ENCODE assay signal across 10 cellular contexts in the genomic region with DNA sequence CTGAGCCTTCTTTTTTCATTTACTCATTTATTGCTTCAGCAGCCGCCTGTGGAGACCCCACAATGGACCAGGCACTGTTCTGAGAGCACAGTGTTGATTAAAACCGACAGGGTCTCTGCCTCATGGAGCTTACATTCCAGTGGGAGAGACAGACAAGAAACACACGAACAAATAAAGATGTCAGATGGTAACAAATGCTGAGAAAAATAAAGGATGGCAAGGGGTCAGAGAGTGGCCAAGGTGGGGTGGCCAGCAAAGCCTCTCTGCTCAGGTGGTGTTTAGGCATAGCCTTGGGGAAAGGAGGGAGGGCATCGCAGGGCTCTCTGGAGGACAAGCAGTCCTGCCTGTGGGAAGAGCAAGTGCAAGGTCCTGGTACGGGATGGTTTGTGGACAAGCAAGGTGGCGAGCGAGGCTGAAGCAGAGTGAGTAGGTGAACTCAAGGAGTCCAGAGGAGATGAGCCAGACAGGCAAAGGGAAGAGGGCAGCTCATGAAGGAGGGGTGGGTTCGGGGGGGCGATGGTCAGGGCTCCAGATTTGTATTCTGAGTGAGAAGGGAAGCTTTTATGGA. TPM values are rescaled to one million over a fixed set of nuclear protein-coding genes. Genes with fewer than 3 reads are reported as not detected.
DNase-seq lines count a peak whose midpoint lies in the region; ATAC-seq and TF ChIP-seq lines count a peak whose summit lies in the region.
"Had no signal": no experiment of that assay in that cellular context is flagged by ENCODE, and none has a peak within 500 bp of the region (broad histone marks: within the 10 kb centered on the region; RNA-seq: fewer than 3 reads in every experiment).

No MANE protein-coding gene starts in this region.

- TF ChIP-seq CTCF in Panc1 (IDR thresholded peaks at IDR 0.05), result no peak
- TF ChIP-seq CTCF in coronary artery (IDR thresholded peaks at IDR 0.05), result no peak
- TF ChIP-seq CTCF in thyroid gland (IDR thresholded peaks at IDR 0.05), result no peak

- peak overlapping the region; percentile 98 for H3K27ac ChIP-seq in Panc1 (ENCODE audit: low read length)
- peak overlapping the region; percentile 42 to 83 for H3K27ac ChIP-seq in coronary artery
- H3K27ac ChIP-seq in muscle layer of duodenum (ENCODE audit: low read length), result peak overlapping the region; percentile 81
- peak overlapping the region; percentile 32 to 82 (median 49) for H3K27ac ChIP-seq in thyroid gland

- H3K9me3 ChIP-seq in Panc1 (ENCODE audit: control insufficient read depth, insufficient read depth, low read depth, low read length) (peaks cover 5% of the 10 kb centered on the region; the same call in 1 of the 2 replicates), muscle layer of duodenum (ENCODE audit: control insufficient read depth in 1 of 2, low read length in 2 of 2) (no peaks in the 10 kb centered on the region), thyroid gland (no peaks in the 10 kb centered on the region)
- H3K9me3 ChIP-seq: pancreas had no signal

- in situ Hi-C loops in Panc1 (cut with HindIII; ENCODE audit: low pct_unique_long_range_greater_than_20kb, low sequenced_read_pairs), result no loop called here

- DNase-seq in Panc1 (ENCODE audit: low read depth, low spot score) (no peak), coronary artery (ENCODE audit: low spot score) (no peak), thyroid gland (no peak), NCI-H1092 (lab: John Stamatoyannopoulos, UW) (no peak), T-helper 2 cell (no peak)
- no peak for DNase-seq in effector memory CD8-positive, alpha-beta T cell
- DNase-seq: NCI-H1694 treated with DMSO at 0.1 percent for 48 hours had no signal

- H3K4me3 Mint-ChIP-seq in effector memory CD8-positive, alpha-beta T cell, result no peak overlapping the region
- H3K4me3 Mint-ChIP-seq: activated CD8-positive, alpha-beta T cell treated with anti-CD3 and anti-CD28 coated beads for 36 hours had no signal

- H3K27ac Mint-ChIP-seq in effector memory CD8-positive, alpha-beta T cell, result no peak overlapping the region
- H3K27ac Mint-ChIP-seq: activated CD8-positive, alpha-beta T cell treated with anti-CD3 and anti-CD28 coated beads for 36 hours had no signal

- intact Hi-C loops in Panc1 (cut with micrococcal nuclease; ENCODE audit: unreplicated experiment), result no loop called here
- intact Hi-C loops in thyroid gland (cut with DNase I), result no loop called here

- CTCF ChIA-PET in Panc1 (lab: Charles Lee), result interaction anchor here (1.9 kb wide), 1 partner anchor 98 kb away, joined by 4 read pairs; no protein-coding TSS in a partner anchor

- no peaks in the 10 kb centered on the region for H3K36me3 Mint-ChIP-seq in effector memory CD8-positive, alpha-beta T cell (ENCODE audit: insufficient read depth)

- no peak overlapping the region for H3K4me3 ChIP-seq in Panc1 (ENCODE audit: low read depth in 2 of 2, low read length in 2 of 2)
- H3K4me3 ChIP-seq in coronary artery, result no peak overlapping the region
- no peak overlapping the region for H3K4me3 ChIP-seq in muscle layer of duodenum (ENCODE audit: low read depth in 1 of 2, low read length in 2 of 2)
- H3K4me3 ChIP-seq in thyroid gland (replicated peaks in 1 of 3), result no peak overlapping the region
- H3K4me3 ChIP-seq: pancreas had no signal

- peaks cover 9 to 13% of the 10 kb centered on the region in 2 donors for H3K4me1 Mint-ChIP-seq in effector memory CD8-positive, alpha-beta T cell (ENCODE audit: low read depth in 2 of 2)

- H3K4me1 ChIP-seq in Panc1 (ENCODE audit: control insufficient read depth, insufficient read depth, low read length) (peaks cover 72% of the 10 kb centered on the region), muscle layer of duodenum (ENCODE audit: control insufficient read depth in 1 of 2, insufficient read depth in 2 of 2, low read length in 2 of 2) (peaks cover 6 to 9% of the 10 kb centered on the region in 2 donors), thyroid gland (peaks cover 14 to 44% of the 10 kb centered on the region in 2 donors)

- no peaks in the 10 kb centered on the region for H3K27me3 ChIP-seq in Panc1 (ENCODE audit: control insufficient read depth, insufficient read depth, low read length)
- H3K27me3 ChIP-seq in muscle layer of duodenum (ENCODE audit: low read depth, low read length), result no peaks in the 10 kb centered on the region
- no peaks in the 10 kb centered on the region for H3K27me3 ChIP-seq in thyroid gland
- H3K27me3 ChIP-seq: pancreas had no signal

- POLR2A ChIA-PET in Panc1 (lab: Charles Lee), result interaction anchor here (0.6 kb wide), 1 partner anchor 9 kb away, joined by 7 read pairs; a partner anchor contains a TSS

- H3K36me3 ChIP-seq in Panc1 (ENCODE audit: control insufficient read depth, insufficient read depth, low read length), result no peaks in the 10 kb centered on the region
- no peaks in the 10 kb centered on the region for H3K36me3 ChIP-seq in muscle layer of duodenum (ENCODE audit: control insufficient read depth in 1 of 2, insufficient read depth in 2 of 2, low read length in 2 of 2)
- H3K36me3 ChIP-seq in thyroid gland, result no peaks in the 10 kb centered on the region
- H3K36me3 ChIP-seq: pancreas had no signal

- no TSS peak for BruUV-seq in Panc1 (replicated peaks; lab: Mats Ljungman, UMichigan)

- H3K27me3 Mint-ChIP-seq in effector memory CD8-positive, alpha-beta T cell, result peaks cover 6 to 9% of the 10 kb centered on the region in 2 donors

- WGBS in thyroid gland, 2 donors, result 88 to 91% methylated on average over 9 of the region's 9 CpGs

- no peaks in the 10 kb centered on the region for H3K9me3 Mint-ChIP-seq in effector memory CD8-positive, alpha-beta T cell

- no peak for TF ChIP-seq POLR2A in thyroid gland (IDR thresholded peaks at IDR 0.05)

- no peak for ATAC-seq in Panc1
- no peak for ATAC-seq in effector memory CD8-positive, alpha-beta T cell (replicated peaks)

RNA-seq across cellular contexts. Expression of a gene that starts 8.7 kb away (rescaled TPM):
- 0.08 TPM for total RNA-seq in Panc1 (2021; ENCODE audit: unreplicated experiment)
- not detected for polyA plus RNA-seq in Panc1 (2012; ENCODE audit: insufficient read length)
- total RNA-seq in thyroid gland, result 10 to 100 TPM; 11.1 to 17.2 (median 13.4) TPM
- total RNA-seq: activated CD8-positive, alpha-beta T cell treated with anti-CD3 and anti-CD28 coated beads for 36 hours had no signal

Comparison
In these comparisons a context has a peak if more than half of its experiments do, and no peak if none do; other contexts are left out.
1. RNA of a gene that starts 8.7 kb away (total RNA-seq): 11.1 to 17.2 TPM in thyroid gland; 0.08 TPM in Panc1 (single experiment); every median in the first group is over 10 times any median in the second.
2. Peak in every context shown above with its lines, with median percentiles within 50 percentile points of each other: H3K27ac ChIP-seq.